22 cellular contexts compared by ENCODE assay signal in genomic region chr5:168359820-168360460, GRCh38.
DNase-seq lines count a peak whose midpoint lies in the region; TF ChIP-seq lines count a peak whose summit lies in the region.
"Had no signal": no experiment of that assay in that cellular context is flagged by ENCODE, and none has a peak within 500 bp of the region (broad histone marks: within the 10 kb centered on the region; RNA-seq: fewer than 3 reads in every experiment).

No MANE protein-coding gene starts in this region.

- H3K9ac ChIP-seq in mesendoderm (ENCODE audit: low read length) = no peak overlapping the region
- H3K9ac ChIP-seq in Karpas-422 (ENCODE audit: low read length) = no peak overlapping the region

- H3K27me3 ChIP-seq in mesendoderm (ENCODE audit: insufficient read depth, low read length, poor library complexity) (no peaks in the 10 kb centered on the region), HAP-1 (ENCODE audit: low read depth) (no peaks in the 10 kb centered on the region), Karpas-422 (ENCODE audit: low read length) (no peaks in the 10 kb centered on the region)

- no peak overlapping the region for H3K4me2 ChIP-seq in mesendoderm (ENCODE audit: low read length)
- no peak overlapping the region for H3K4me2 ChIP-seq in Karpas-422 (ENCODE audit: low read depth, low read length, poor library complexity, severe bottlenecking)
- H3K4me2 ChIP-seq: smooth muscle cell had no signal

- H4K5ac ChIP-seq in mesendoderm (ENCODE audit: low read length) = no peak overlapping the region

- no peak overlapping the region for H2BK15ac ChIP-seq in mesendoderm (replicated peaks; ENCODE audit: low read depth)

- H3K23ac ChIP-seq in mesendoderm (ENCODE audit: low read length) = no peak overlapping the region

- DNase-seq in NCI-H2029 treated with DMSO at 0.1 percent for 48 hours (lab: John Stamatoyannopoulos, UW) (peak; percentile 23), NCI-H2029 (lab: John Stamatoyannopoulos, UW) (no peak), LNCaP clone FGC (ENCODE audit: low read depth) (peak; percentile 45), epithelial cell of esophagus (ENCODE audit: low read depth) (peak; percentile 85), mesendoderm (peak; percentile 92), HAP-1 (ENCODE audit: low spot score in 2 of 2) (no peak), DMS153 treated with DMSO at 0.1 percent for 48 hours (lab: John Stamatoyannopoulos, UW; ENCODE audit: unreplicated experiment) (no peak), Karpas-422 (no peak)
- DNase-seq: activated CD4-positive, alpha-beta T cell treated with anti-CD3 and anti-CD28 coated beads, Interleukin-2, amount 50 U/mL, for 48 hours; activated CD8-positive, alpha-beta memory T cell treated with anti-CD3 and anti-CD28 coated beads, Interleukin-2, amount 50 U/mL, for 48 hours; AML-193; anterior cingulate cortex; caudate nucleus; CD8-positive, alpha-beta memory T cell; DMS79 treated with DMSO at 0.1 percent for 48 hours; left colon; naive thymus-derived CD4-positive, alpha-beta T cell; NCI-H1436; RPMI8226; stimulated activated CD4-positive, alpha-beta T cell treated with anti-CD3 and anti-CD28 coated beads, Interleukin-2, amount 100 ng/mL, for 24 hours had no signal

- H2AFZ ChIP-seq in Karpas-422 (ENCODE audit: low read length) = no peak overlapping the region

- H2BK5ac ChIP-seq in mesendoderm (ENCODE audit: low read length) = no peak overlapping the region

- H3K9me3 ChIP-seq in HAP-1 (no peaks in the 10 kb centered on the region), Karpas-422 (ENCODE audit: low read length) (no peaks in the 10 kb centered on the region)

- no peaks in the 10 kb centered on the region for H3K9me2 ChIP-seq in Karpas-422 (replicated peaks; ENCODE audit: insufficient read depth, low read length)

- in situ Hi-C loops in HAP-1 (cut with MboI; ENCODE audit: low sequenced_read_pairs) = no loop called here

- H3K18ac ChIP-seq in mesendoderm (ENCODE audit: low read length) = no peak overlapping the region

- no peak overlapping the region for H2BK120ac ChIP-seq in mesendoderm (ENCODE audit: low read depth, low read length)

- H2AK5ac ChIP-seq in mesendoderm (ENCODE audit: low read length) = no peak overlapping the region

- TF ChIP-seq CTCF in LNCaP clone FGC (IDR thresholded peaks at IDR 0.05; ENCODE audit: control insufficient read depth, extremely low read depth, insufficient read depth) = no peak
- TF ChIP-seq CTCF in epithelial cell of esophagus (IDR thresholded peaks at IDR 0.05; ENCODE audit: insufficient read depth, low read depth, low read length, missing control alignments) = no peak

- WGBS in mesendoderm (ENCODE audit: extremely low coverage, insufficient coverage, low lambda C conversion rate) = no CpG with 5 or more reads among the region's 2 CpGs

- peaks cover 13% of the 10 kb centered on the region for H3K4me1 ChIP-seq in mesendoderm (ENCODE audit: control insufficient read depth, low read depth, low read length)
- no peaks in the 10 kb centered on the region for H3K4me1 ChIP-seq in HAP-1
- H3K4me1 ChIP-seq in Karpas-422 (ENCODE audit: low read length) = no peaks in the 10 kb centered on the region

- H3K4me3 ChIP-seq in LNCaP clone FGC (ENCODE audit: low read depth, low read length) = no peak overlapping the region
- no peak overlapping the region for H3K4me3 ChIP-seq in epithelial cell of esophagus (ENCODE audit: low read length)
- no peak overlapping the region for H3K4me3 ChIP-seq in mesendoderm (ENCODE audit: low read length)
- H3K4me3 ChIP-seq in HAP-1 = no peak overlapping the region
- no peak overlapping the region for H3K4me3 ChIP-seq in Karpas-422 (ENCODE audit: low read length)
- H3K4me3 ChIP-seq: GM12878, smooth muscle cell had no signal

- H3K27ac ChIP-seq in mesendoderm (ENCODE audit: low read depth, low read length) (no peak overlapping the region), Karpas-422 (ENCODE audit: low read length) (no peak overlapping the region)

- H3K4ac ChIP-seq in mesendoderm (ENCODE audit: low read depth, low read length) = no peak overlapping the region

- no peak overlapping the region for H3K56ac ChIP-seq in mesendoderm (ENCODE audit: low read length)

- H3K36me3 ChIP-seq in mesendoderm (ENCODE audit: control insufficient read depth, insufficient read depth, low read length) (no peaks in the 10 kb centered on the region), HAP-1 (replicated peaks) (no peaks in the 10 kb centered on the region), Karpas-422 (ENCODE audit: insufficient read depth, low read length) (no peaks in the 10 kb centered on the region)

- H4K8ac ChIP-seq in mesendoderm (ENCODE audit: low read depth, low read length) = no peak overlapping the region

- H4K20me1 ChIP-seq in Karpas-422 (ENCODE audit: insufficient read depth, low read depth, low read length) = no peaks in the 10 kb centered on the region

- peaks cover 5% of the 10 kb centered on the region for H3K79me2 ChIP-seq in mesendoderm (ENCODE audit: control insufficient read depth, insufficient read depth, low read length)
- H3K79me2 ChIP-seq in Karpas-422 (ENCODE audit: low read length) = no peaks in the 10 kb centered on the region

- H3K79me1 ChIP-seq in mesendoderm (ENCODE audit: low read length) = peaks cover 18% of the 10 kb centered on the region

Comparison
In these comparisons a context has a peak if more than half of its experiments do, and no peak if none do; other contexts are left out.
1. DNase-seq: peak in NCI-H2029 treated with DMSO at 0.1 percent for 48 hours (single experiment), LNCaP clone FGC (single experiment), epithelial cell of esophagus (single experiment) and mesendoderm (single experiment); none in NCI-H2029 (single experiment), HAP-1 (0 of 2), DMS153 treated with DMSO at 0.1 percent for 48 hours (single experiment) and Karpas-422 (single experiment).